Comparison of ENCODE assay signal across 20 cellular contexts in genomic region chr7:142560166-142560565, GRCh38.
DNase-seq lines count a peak whose midpoint lies in the region; ATAC-seq and TF ChIP-seq lines count a peak whose summit lies in the region.
"Had no signal": no experiment of that assay in that cellular context is flagged by ENCODE, and none has a peak within 500 bp of the region (broad histone marks: within the 10 kb centered on the region; RNA-seq: fewer than 3 reads in every experiment).

No MANE protein-coding gene starts in this region.

- no peak overlapping the region for H3K27ac ChIP-seq in naive thymus-derived CD4-positive, alpha-beta T cell (ENCODE audit: low read depth, low read length)
- H3K27ac ChIP-seq: foreskin keratinocyte, neutrophil, suprapubic skin had no signal

- H3K9me3 Mint-ChIP-seq in T-helper 1 cell treated with Interleukin-12 subunit alpha and Interleukin-12 subunit beta and Interleukin-4 antibody, amounts not matched to agents 30 μg/mL and 1 μg/mL, for 36 hours: no peaks in the 10 kb centered on the region
- no peaks in the 10 kb centered on the region for H3K9me3 Mint-ChIP-seq in HFFc6
- no peaks in the 10 kb centered on the region for H3K9me3 Mint-ChIP-seq in activated CD8-positive, alpha-beta T cell treated with anti-CD3 and anti-CD28 coated beads, Interleukin-2, amount 10 ng/mL, durations not matched to agents 7 days and 5 days (ENCODE audit: insufficient read depth)
- no peaks in the 10 kb centered on the region for H3K9me3 Mint-ChIP-seq in naive thymus-derived CD4-positive, alpha-beta T cell
- H3K9me3 Mint-ChIP-seq: brain; stimulated activated memory B cell treated with anti-CD40 and anti-IgM and Interleukin-4, amounts not matched to agents 10 μg/mL and 1 μg/mL and 100 μg/mL, for 72 hours had no signal

- TF ChIP-seq CTCF in HFFc6 (IDR thresholded peaks at IDR 0.05): no peak

- H3K27me3 ChIP-seq in naive thymus-derived CD4-positive, alpha-beta T cell (ENCODE audit: control insufficient read depth in 2 of 2, insufficient read depth in 2 of 2, low read length in 2 of 2): no peaks in the 10 kb centered on the region
- H3K27me3 ChIP-seq: foreskin keratinocyte, neutrophil, suprapubic skin had no signal

- CTCF ChIA-PET in activated CD8-positive, alpha-beta T cell treated with anti-CD3 and anti-CD28 coated beads, Interleukin-2, amount 10 ng/mL, durations not matched to agents 7 days and 5 days (lab: Charles Lee): interaction anchor here (0.9 to 3.0 kb wide), 8 partner anchors 8 to 253 kb away, joined by 3 to 53 read pairs (median 4); no protein-coding TSS in a partner anchor
- CTCF ChIA-PET in naive thymus-derived CD4-positive, alpha-beta T cell (lab: Charles Lee): interaction anchor here (0.8 to 1.3 kb wide), 2 partner anchors 24 to 251 kb away, joined by 5 read pairs; no protein-coding TSS in a partner anchor

- H3K4me3 Mint-ChIP-seq in T-helper 1 cell treated with Interleukin-12 subunit alpha and Interleukin-12 subunit beta and Interleukin-4 antibody, amounts not matched to agents 30 μg/mL and 1 μg/mL, for 36 hours: peak overlapping the region; percentile 10
- peak overlapping the region; percentile 40 for H3K4me3 Mint-ChIP-seq in HFFc6
- peak overlapping the region; percentile 28 for H3K4me3 Mint-ChIP-seq in activated CD8-positive, alpha-beta T cell treated with anti-CD3 and anti-CD28 coated beads, Interleukin-2, amount 10 ng/mL, durations not matched to agents 7 days and 5 days
- H3K4me3 Mint-ChIP-seq in naive thymus-derived CD4-positive, alpha-beta T cell: peak overlapping the region in 7 of 10 donors; percentile 4 to 76 (median 53)
- H3K4me3 Mint-ChIP-seq: brain; stimulated activated memory B cell treated with anti-CD40 and anti-IgM and Interleukin-4, amounts not matched to agents 10 μg/mL and 1 μg/mL and 100 μg/mL, for 72 hours had no signal

- H3K4me3 ChIP-seq in naive thymus-derived CD4-positive, alpha-beta T cell (ENCODE audit: low read length): no peak overlapping the region
- H3K4me3 ChIP-seq: suprapubic skin had no signal

- no peaks in the 10 kb centered on the region for H3K36me3 ChIP-seq in naive thymus-derived CD4-positive, alpha-beta T cell (ENCODE audit: control insufficient read depth in 2 of 3, insufficient read depth in 3 of 3, low read length in 3 of 3)
- H3K36me3 ChIP-seq: neutrophil, suprapubic skin had no signal

- H3K4me1 ChIP-seq in naive thymus-derived CD4-positive, alpha-beta T cell (ENCODE audit: control insufficient read depth in 2 of 2, insufficient read depth in 2 of 2, low read length in 2 of 2): no peaks in the 10 kb centered on the region

- H3K27ac Mint-ChIP-seq in T-helper 1 cell treated with Interleukin-12 subunit alpha and Interleukin-12 subunit beta and Interleukin-4 antibody, amounts not matched to agents 30 μg/mL and 1 μg/mL, for 36 hours: no peak overlapping the region
- H3K27ac Mint-ChIP-seq in HFFc6: peak overlapping the region; percentile 77
- no peak overlapping the region for H3K27ac Mint-ChIP-seq in activated CD8-positive, alpha-beta T cell treated with anti-CD3 and anti-CD28 coated beads, Interleukin-2, amount 10 ng/mL, durations not matched to agents 7 days and 5 days
- peak overlapping the region in 5 of 9 donors; percentile 8 to 65 (median 46) for H3K27ac Mint-ChIP-seq in naive thymus-derived CD4-positive, alpha-beta T cell
- H3K27ac Mint-ChIP-seq: brain; stimulated activated memory B cell treated with anti-CD40 and anti-IgM and Interleukin-4, amounts not matched to agents 10 μg/mL and 1 μg/mL and 100 μg/mL, for 72 hours had no signal

- intact Hi-C loops in naive thymus-derived CD4-positive, alpha-beta T cell (cut with micrococcal nuclease): no loop called here

- no peak for ATAC-seq in activated CD8-positive, alpha-beta T cell treated with anti-CD3 and anti-CD28 coated beads, Interleukin-2, amount 10 ng/mL, durations not matched to agents 7 days and 5 days
- no peak for ATAC-seq in naive thymus-derived CD4-positive, alpha-beta T cell
- ATAC-seq: activated CD4-positive, CD25-positive, alpha-beta regulatory T cell treated with anti-CD3 and anti-CD28 coated beads, Interleukin-2, amount 50 U/mL, for 24 hours; foreskin keratinocyte; left cardiac atrium; stimulated activated memory B cell treated with anti-CD40 and anti-IgM and Interleukin-4, amounts not matched to agents 10 μg/mL and 1 μg/mL and 100 μg/mL, for 72 hours had no signal

- POLR2A ChIA-PET in activated CD8-positive, alpha-beta T cell treated with anti-CD3 and anti-CD28 coated beads, Interleukin-2, amount 10 ng/mL, durations not matched to agents 7 days and 5 days (lab: Charles Lee): interaction anchor here (0.7 kb wide), 1 partner anchor 238 kb away, joined by 3 read pairs; no protein-coding TSS in a partner anchor
- POLR2A ChIA-PET in naive thymus-derived CD4-positive, alpha-beta T cell (lab: Charles Lee): interaction anchor here (3.7 kb wide), 1 partner anchor 250 kb away, joined by 33 read pairs; no protein-coding TSS in a partner anchor

- H3K9me3 ChIP-seq in naive thymus-derived CD4-positive, alpha-beta T cell (ENCODE audit: control insufficient read depth in 2 of 3, low read length in 3 of 3): no peaks in the 10 kb centered on the region
- H3K9me3 ChIP-seq: neutrophil, suprapubic skin had no signal

- peaks cover 22% of the 10 kb centered on the region for H3K27me3 Mint-ChIP-seq in T-helper 1 cell treated with Interleukin-12 subunit alpha and Interleukin-12 subunit beta and Interleukin-4 antibody, amounts not matched to agents 30 μg/mL and 1 μg/mL, for 36 hours (ENCODE audit: low read depth)
- H3K27me3 Mint-ChIP-seq in HFFc6 (ENCODE audit: insufficient read depth): no peaks in the 10 kb centered on the region
- peaks cover 10% of the 10 kb centered on the region for H3K27me3 Mint-ChIP-seq in activated CD8-positive, alpha-beta T cell treated with anti-CD3 and anti-CD28 coated beads, Interleukin-2, amount 10 ng/mL, durations not matched to agents 7 days and 5 days (ENCODE audit: low read depth)
- H3K27me3 Mint-ChIP-seq in naive thymus-derived CD4-positive, alpha-beta T cell: peaks cover 0 to 30% (median 4%) of the 10 kb centered on the region in 5 donors

- peaks cover 12% of the 10 kb centered on the region for H3K4me1 Mint-ChIP-seq in T-helper 1 cell treated with Interleukin-12 subunit alpha and Interleukin-12 subunit beta and Interleukin-4 antibody, amounts not matched to agents 30 μg/mL and 1 μg/mL, for 36 hours (ENCODE audit: low read depth)
- peaks cover 100% of the 10 kb centered on the region for H3K4me1 Mint-ChIP-seq in HFFc6 (ENCODE audit: low read depth)
- peaks cover 5% of the 10 kb centered on the region for H3K4me1 Mint-ChIP-seq in activated CD8-positive, alpha-beta T cell treated with anti-CD3 and anti-CD28 coated beads, Interleukin-2, amount 10 ng/mL, durations not matched to agents 7 days and 5 days (ENCODE audit: low read depth)
- H3K4me1 Mint-ChIP-seq in naive thymus-derived CD4-positive, alpha-beta T cell: peaks cover 0 to 20% (median 5%) of the 10 kb centered on the region in 7 donors
- H3K4me1 Mint-ChIP-seq: brain had no signal

- no peaks in the 10 kb centered on the region for H3K36me3 Mint-ChIP-seq in T-helper 1 cell treated with Interleukin-12 subunit alpha and Interleukin-12 subunit beta and Interleukin-4 antibody, amounts not matched to agents 30 μg/mL and 1 μg/mL, for 36 hours (ENCODE audit: low read depth)
- H3K36me3 Mint-ChIP-seq in HFFc6 (ENCODE audit: low read depth): peaks cover 9% of the 10 kb centered on the region
- H3K36me3 Mint-ChIP-seq in activated CD8-positive, alpha-beta T cell treated with anti-CD3 and anti-CD28 coated beads, Interleukin-2, amount 10 ng/mL, durations not matched to agents 7 days and 5 days (ENCODE audit: low read depth): no peaks in the 10 kb centered on the region
- no peaks in the 10 kb centered on the region for H3K36me3 Mint-ChIP-seq in naive thymus-derived CD4-positive, alpha-beta T cell
- H3K36me3 Mint-ChIP-seq: brain; stimulated activated memory B cell treated with anti-CD40 and anti-IgM and Interleukin-4, amounts not matched to agents 10 μg/mL and 1 μg/mL and 100 μg/mL, for 72 hours had no signal

- DNase-seq in T-helper 1 cell: no peak
- DNase-seq in HFFc6: peak; percentile 60
- no peak for DNase-seq in activated CD8-positive, alpha-beta T cell treated with anti-CD3 and anti-CD28 coated beads, Interleukin-2, amount 10 ng/mL, durations not matched to agents 7 days and 5 days
- no peak for DNase-seq in naive thymus-derived CD4-positive, alpha-beta T cell
- no peak for DNase-seq in NCI-H2081 (lab: John Stamatoyannopoulos, UW)
- DNase-seq in mesenteric fat pad (ENCODE audit: low spot score): no peak
- no peak for DNase-seq in NCI-H2029 (lab: John Stamatoyannopoulos, UW)
- DNase-seq: 8988T, KG1, left cardiac atrium, NCI-H69, RPMI8226, small intestine had no signal

Comparison
In these comparisons a context has a peak if more than half of its experiments do, and no peak if none do; other contexts are left out.
1. H3K27ac Mint-ChIP-seq: peak in HFFc6 (single experiment) and naive thymus-derived CD4-positive, alpha-beta T cell (5 of 9); none in T-helper 1 cell treated with Interleukin-12 subunit alpha and Interleukin-12 subunit beta and Interleukin-4 antibody, amounts not matched to agents 30 μg/mL and 1 μg/mL, for 36 hours (single experiment) and activated CD8-positive, alpha-beta T cell treated with anti-CD3 and anti-CD28 coated beads, Interleukin-2, amount 10 ng/mL, durations not matched to agents 7 days and 5 days (single experiment).
2. Peak in every context shown above with its lines, with median percentiles within 50 percentile points of each other: H3K4me3 Mint-ChIP-seq.